ENCODE assay signal across 11 cellular contexts in genomic region chr12:53498235-53498630, GRCh38. TPM values are rescaled to one million over a fixed set of nuclear protein-coding genes. Genes with fewer than 3 reads are reported as not detected.
A peak's percentile ranks its signal among the peaks of the same experiment; 100 is the strongest.
DNase-seq lines count a peak whose midpoint lies in the region; ATAC-seq and TF ChIP-seq lines count a peak whose summit lies in the region.
"Had no signal": no experiment of that assay in that cellular context is flagged by ENCODE, and none has a peak within 500 bp of the region (broad histone marks: within the 10 kb centered on the region; RNA-seq: fewer than 3 reads in every experiment).

No MANE protein-coding gene starts in this region.

- H3K36me3 ChIP-seq in ES-I3 (ENCODE audit: insufficient read depth, low read length) (no peaks in the 10 kb centered on the region), esophagus squamous epithelium (peaks cover 0 to 5% (median 0%) of the 10 kb centered on the region in 3 donors), thyroid gland (no peaks in the 10 kb centered on the region)

- TF ChIP-seq CTCF in VCaP (conservative IDR thresholded peaks at IDR 0.05) (no peak), esophagus squamous epithelium (IDR thresholded peaks at IDR 0.05) (no peak), thyroid gland (IDR thresholded peaks at IDR 0.05) (no peak)

- intact Hi-C loops in esophagus squamous epithelium (cut with DNase I): no loop called here
- intact Hi-C loops in thyroid gland (cut with DNase I): no loop called here

- DNase-seq in esophagus squamous epithelium (lab: John Stamatoyannopoulos, UW): no peak
- no peak for DNase-seq in skeletal muscle cell (ENCODE audit: low read depth)
- DNase-seq in thyroid gland: no peak
- no peak for DNase-seq in SKM-1 treated with dmso at 0.1 percent for 144 hours (lab: John Stamatoyannopoulos, UW; ENCODE audit: unreplicated experiment)
- DNase-seq in SK-N-DZ (ENCODE audit: low spot score): no peak
- DNase-seq: amniotic stem cell, left cardiac atrium had no signal

- H3K9me3 ChIP-seq in ES-I3 (ENCODE audit: control insufficient read depth, insufficient read depth, low read length) (no peaks in the 10 kb centered on the region), esophagus squamous epithelium (no peaks in the 10 kb centered on the region), thyroid gland (no peaks in the 10 kb centered on the region)

- TF ChIP-seq POLR2A in esophagus squamous epithelium (IDR thresholded peaks at IDR 0.05) (no peak), thyroid gland (IDR thresholded peaks at IDR 0.05) (no peak)

- peak overlapping the region; percentile 99; the same call in 1 of the 2 replicates for H3K27ac ChIP-seq in VCaP
- peak overlapping the region in 3 of 4 donors; percentile 97 to 99 (median 98) for H3K27ac ChIP-seq in esophagus squamous epithelium
- H3K27ac ChIP-seq in thyroid gland: peak overlapping the region in 1 of 3 donors; percentile 10

- ATAC-seq in HG03469 (IDR thresholded peaks at IDR 0.05; ENCODE audit: unreplicated experiment): no peak
- ATAC-seq: left cardiac atrium had no signal

- H3K27me3 ChIP-seq in esophagus squamous epithelium (no peaks in the 10 kb centered on the region), thyroid gland (no peaks in the 10 kb centered on the region)

- H3K9ac ChIP-seq in ES-I3 (ENCODE audit: low read depth, low read length): peak overlapping the region; percentile 64; the same call in 1 of the 2 replicates

- 85 to 90% methylated on average over 2 of the region's 2 CpGs for WGBS in esophagus squamous epithelium, 2 donors
- 78 to 80% methylated on average over 2 of the region's 2 CpGs for WGBS in thyroid gland, 2 donors

- H3K4me1 ChIP-seq in ES-I3 (ENCODE audit: insufficient read depth, low read length): peaks cover 29% of the 10 kb centered on the region
- peaks cover 23 to 81% (median 40%) of the 10 kb centered on the region in 3 donors for H3K4me1 ChIP-seq in esophagus squamous epithelium
- H3K4me1 ChIP-seq in thyroid gland: peaks cover 22 to 58% of the 10 kb centered on the region in 2 donors

- H3K4me3 ChIP-seq in esophagus squamous epithelium (peak overlapping the region in 2 of 4 donors; percentile 69 to 88), skeletal muscle cell (ENCODE audit: low read depth, low read length) (peak overlapping the region; percentile 77), thyroid gland (replicated peaks in 1 of 3) (no peak overlapping the region)

RNA-seq across cellular contexts. Expression of gene MAP3K12, which starts 1.0 kb away (rescaled TPM):
- 1 to 10 TPM in 3 of 4 donors, under 1 TPM in 1; 0.80 to 8.4 (median 2.7) TPM for total RNA-seq in esophagus squamous epithelium
- total RNA-seq in thyroid gland: 10 to 100 TPM in 2 of 4 donors, 1 to 10 TPM in 2; 5.2 to 12.9 (median 10.6) TPM
- 20.8 and 22.1 TPM in 2 replicates for polyA plus RNA-seq in SK-N-DZ (2014; cell fraction: cytosol; rRNA removed)
- 56.6 and 82.8 TPM in 2 replicates for polyA plus RNA-seq in SK-N-DZ (2014; cell fraction: nucleus; rRNA removed)

RNA-seq across cellular contexts. Expression of gene TARBP2, which starts 2.9 kb away (rescaled TPM):
- total RNA-seq in esophagus squamous epithelium (10 to 100 TPM; 19.5 to 25.9 (median 22.7) TPM), thyroid gland (10 to 100 TPM; 31.2 to 44.8 (median 34.7) TPM)
- 81.3 and 95.8 TPM in 2 replicates for polyA plus RNA-seq in SK-N-DZ (2014; cell fraction: cytosol; rRNA removed)
- 217 and 237 TPM in 2 replicates for polyA plus RNA-seq in SK-N-DZ (2014; cell fraction: nucleus; rRNA removed)

RNA-seq across cellular contexts. Expression of gene NPFF, which starts 9.1 kb away (rescaled TPM):
- total RNA-seq in esophagus squamous epithelium (under 1 TPM in 1 of 4 donors, not detected in 3; 0.70 TPM), thyroid gland (not detected)
- not detected in 2 replicates for polyA plus RNA-seq in SK-N-DZ (2014; cell fraction: cytosol; rRNA removed)
- not detected in 2 replicates for polyA plus RNA-seq in SK-N-DZ (2014; cell fraction: nucleus; rRNA removed)
- total RNA-seq: left cardiac atrium, LHCN-M2 had no signal

RNA-seq across cellular contexts. Expression of gene PCBP2, which starts 46.3 kb away (rescaled TPM):
- total RNA-seq in esophagus squamous epithelium (100 to 1,000 TPM; 202 to 400 (median 287) TPM), thyroid gland (100 to 1,000 TPM; 493 to 555 (median 514) TPM)
- polyA plus RNA-seq in SK-N-DZ (2014; cell fraction: cytosol; rRNA removed): 319 and 354 TPM in 2 replicates
- 451 and 689 TPM in 2 replicates for polyA plus RNA-seq in SK-N-DZ (2014; cell fraction: nucleus; rRNA removed)

RNA-seq across cellular contexts. Expression of gene PRR13, which starts 56.7 kb away (rescaled TPM):
- total RNA-seq in esophagus squamous epithelium: 10 to 100 TPM; 24.9 to 72.9 (median 51.1) TPM
- 10 to 100 TPM; 51.6 to 83.6 (median 68.9) TPM for total RNA-seq in thyroid gland
- polyA plus RNA-seq in SK-N-DZ (2014; cell fraction: cytosol; rRNA removed): 41.3 and 50.4 TPM in 2 replicates
- 15.8 and 50.5 TPM in 2 replicates for polyA plus RNA-seq in SK-N-DZ (2014; cell fraction: nucleus; rRNA removed)
